14 cellular contexts compared by ENCODE assay signal in the genomic region with DNA sequence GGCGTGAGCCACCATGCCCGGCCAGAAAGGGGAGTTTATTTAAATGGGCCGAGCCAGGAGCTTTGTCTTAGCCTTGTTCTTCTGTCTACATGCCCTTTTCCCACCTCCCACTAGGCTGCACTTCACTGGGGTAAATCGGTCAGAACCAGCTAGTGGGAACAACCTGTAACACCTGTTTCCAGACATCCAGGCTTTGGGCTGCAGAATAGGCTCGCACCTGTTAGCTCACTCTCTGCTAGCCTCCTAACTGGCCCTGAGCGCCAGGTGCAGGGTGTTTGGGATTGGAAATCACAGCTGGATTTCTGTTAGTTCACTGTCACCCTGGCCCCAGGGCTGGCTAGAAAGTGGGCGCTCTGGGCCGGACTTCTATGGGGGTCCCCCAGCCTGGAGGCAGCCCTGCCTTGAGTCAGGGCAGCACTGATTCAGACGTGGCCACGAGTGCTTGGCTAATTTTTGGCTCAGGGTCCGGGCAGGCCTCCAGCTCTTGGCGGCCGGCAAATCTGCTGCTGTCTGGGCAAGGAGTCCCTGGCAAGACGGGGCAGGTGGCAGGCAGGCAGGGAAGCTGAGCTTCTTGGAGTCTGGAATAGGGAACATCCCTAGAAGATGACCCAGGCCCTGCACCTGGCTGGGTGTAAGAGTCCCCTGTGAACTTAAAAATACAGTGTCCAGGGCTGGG. TPM values are rescaled to one million over a fixed set of nuclear protein-coding genes. Genes with fewer than 3 reads are reported as not detected.
DNase-seq lines count a peak whose midpoint lies in the region; ATAC-seq, FAIRE-seq and TF ChIP-seq lines count a peak whose summit lies in the region.
"Had no signal": no experiment of that assay in that cellular context is flagged by ENCODE, and none has a peak within 500 bp of the region (broad histone marks: within the 10 kb centered on the region; RNA-seq: fewer than 3 reads in every experiment).

No MANE protein-coding gene starts in this region.

- no peaks in the 10 kb centered on the region for H3K27me3 Mint-ChIP-seq in activated CD8-positive, alpha-beta T cell treated with anti-CD3 and anti-CD28 coated beads for 36 hours
- H3K27me3 Mint-ChIP-seq: activated CD4-positive, alpha-beta T cell treated with anti-CD3 and anti-CD28 coated beads for 36 hours had no signal

- H3K9me3 ChIP-seq in right lobe of liver (no peaks in the 10 kb centered on the region), tibial nerve (no peaks in the 10 kb centered on the region)
- H3K9me3 ChIP-seq: BLaER1 had no signal

- FAIRE-seq in bronchial epithelial cell (lab: Jason Lieb, UNC): no peak
- FAIRE-seq: GM19239 had no signal

- TF ChIP-seq CTCF in bronchial epithelial cell (IDR thresholded peaks at IDR 0.05; ENCODE audit: insufficient read depth, low read length, severe bottlenecking) (no peak), right lobe of liver (IDR thresholded peaks at IDR 0.05) (no peak), tibial nerve (IDR thresholded peaks at IDR 0.05) (no peak), GM13976 (IDR thresholded peaks at IDR 0.05; ENCODE audit: borderline replicate concordance, control extremely low read depth, extremely low read depth, insufficient read depth, missing control alignments) (no peak)
- TF ChIP-seq CTCF in activated CD8-positive, alpha-beta T cell treated with anti-CD3 and anti-CD28 coated beads for 36 hours (IDR thresholded peaks at IDR 0.05): no peak

- H3K4me1 Mint-ChIP-seq in activated CD8-positive, alpha-beta T cell treated with anti-CD3 and anti-CD28 coated beads for 36 hours (ENCODE audit: low read depth): no peaks in the 10 kb centered on the region
- H3K4me1 Mint-ChIP-seq: activated CD4-positive, alpha-beta T cell treated with anti-CD3 and anti-CD28 coated beads for 36 hours had no signal

- no peak overlapping the region for H3K4me3 ChIP-seq in bronchial epithelial cell (ENCODE audit: low read depth, low read length)
- H3K4me3 ChIP-seq in right lobe of liver: no peak overlapping the region
- no peak overlapping the region for H3K4me3 ChIP-seq in tibial nerve
- H3K4me3 ChIP-seq: BLaER1, hepatocyte had no signal

- 55% methylated on average over 9 of the region's 14 CpGs for WGBS in right lobe of liver (ENCODE audit: insufficient coverage, low coverage, low lambda C conversion rate, missing lambda C conversion rate)
- 85 to 90% methylated on average over 13 to 14 of the region's 14 CpGs for WGBS in tibial nerve, 2 donors

- TF ChIP-seq EP300 in tibial nerve (IDR thresholded peaks at IDR 0.05): no peak

- intact Hi-C loops in right lobe of liver (cut with DNase I): no loop called here
- intact Hi-C loops in activated CD8-positive, alpha-beta T cell treated with anti-CD3 and anti-CD28 coated beads for 36 hours (cut with micrococcal nuclease): no loop called here

- ATAC-seq in right lobe of liver: peak; percentile 72 to 82 (median 78)
- no peak for ATAC-seq in activated CD8-positive, alpha-beta T cell treated with anti-CD3 and anti-CD28 coated beads for 36 hours
- ATAC-seq: activated CD4-positive, alpha-beta T cell treated with anti-CD3 and anti-CD28 coated beads for 36 hours had no signal

- H3K4me3 Mint-ChIP-seq in activated CD8-positive, alpha-beta T cell treated with anti-CD3 and anti-CD28 coated beads for 36 hours: no peak overlapping the region
- H3K4me3 Mint-ChIP-seq: activated CD4-positive, alpha-beta T cell treated with anti-CD3 and anti-CD28 coated beads for 36 hours had no signal

- no peaks in the 10 kb centered on the region for H3K36me3 Mint-ChIP-seq in activated CD8-positive, alpha-beta T cell treated with anti-CD3 and anti-CD28 coated beads for 36 hours (ENCODE audit: low read depth)

- peak; percentile 88 for DNase-seq in COLO668 (lab: John Stamatoyannopoulos, UW; ENCODE audit: unreplicated experiment)
- peak; percentile 51 for DNase-seq in NCI-H2029 treated with DMSO at 0.1 percent for 48 hours (lab: John Stamatoyannopoulos, UW)
- peak; percentile 73 for DNase-seq in bronchial epithelial cell (ENCODE audit: low read depth)
- DNase-seq in right lobe of liver: peak; percentile 71 to 91 (median 87)
- DNase-seq in activated CD8-positive, alpha-beta T cell treated with anti-CD3 and anti-CD28 coated beads for 36 hours: no peak
- no peak for DNase-seq in activated CD8-positive, alpha-beta memory T cell treated with anti-CD3 and anti-CD28 coated beads, Interleukin-2, amount 50 U/mL, for 48 hours
- DNase-seq in tibial nerve (ENCODE audit: low spot score in 2 of 2): no peak
- DNase-seq in GM13976 (ENCODE audit: low spot score): no peak
- DNase-seq: activated CD4-positive, alpha-beta T cell treated with anti-CD3 and anti-CD28 coated beads for 36 hours; activated naive CD4-positive, alpha-beta T cell; NCI-H1694 treated with DMSO at 0.1 percent for 48 hours had no signal

- no peak for TF ChIP-seq POLR2A in right lobe of liver (IDR thresholded peaks at IDR 0.05)
- no peak for TF ChIP-seq POLR2A in tibial nerve (IDR thresholded peaks at IDR 0.05)

- H3K36me3 ChIP-seq in bronchial epithelial cell (ENCODE audit: control insufficient read depth, insufficient read depth, low read length) (peaks cover 4% of the 10 kb centered on the region), right lobe of liver (no peaks in the 10 kb centered on the region), tibial nerve (peaks cover 0 to 9% (median 0%) of the 10 kb centered on the region in 3 donors)

- peaks cover 0 to 23% (median 9%) of the 10 kb centered on the region in 4 donors for H3K4me1 ChIP-seq in right lobe of liver
- peaks cover 0 to 8% (median 0%) of the 10 kb centered on the region in 4 donors for H3K4me1 ChIP-seq in tibial nerve

- no peaks in the 10 kb centered on the region for H3K27me3 ChIP-seq in bronchial epithelial cell (ENCODE audit: control insufficient read depth, insufficient read depth, low read length)
- H3K27me3 ChIP-seq in right lobe of liver: no peaks in the 10 kb centered on the region
- H3K27me3 ChIP-seq in tibial nerve: no peaks in the 10 kb centered on the region
- H3K27me3 ChIP-seq: BLaER1, hepatocyte had no signal

- H3K27ac ChIP-seq in right lobe of liver (peak overlapping the region in 2 of 3 donors; percentile 68 to 88), tibial nerve (no peak overlapping the region)
- H3K27ac ChIP-seq: BLaER1, hepatocyte had no signal

- POLR2A ChIA-PET in activated CD8-positive, alpha-beta T cell treated with anti-CD3 and anti-CD28 coated beads for 36 hours (lab: Charles Lee): interaction anchor here (0.6 kb wide), 1 partner anchor 68 kb away, joined by 4 read pairs; no protein-coding TSS in a partner anchor

- CTCF ChIA-PET in activated CD8-positive, alpha-beta T cell treated with anti-CD3 and anti-CD28 coated beads for 36 hours (lab: Charles Lee): interaction anchor here (0.8 kb wide), 1 partner anchor 85 kb away, joined by 3 read pairs; no protein-coding TSS in a partner anchor

- no peak overlapping the region for H3K27ac Mint-ChIP-seq in activated CD8-positive, alpha-beta T cell treated with anti-CD3 and anti-CD28 coated beads for 36 hours
- H3K27ac Mint-ChIP-seq: activated CD4-positive, alpha-beta T cell treated with anti-CD3 and anti-CD28 coated beads for 36 hours had no signal

- in situ Hi-C loops in GM13976 (cut with MboI; ENCODE audit: low sequenced_read_pairs, unreplicated experiment): no loop called here

- no peaks in the 10 kb centered on the region for H3K9me3 Mint-ChIP-seq in activated CD8-positive, alpha-beta T cell treated with anti-CD3 and anti-CD28 coated beads for 36 hours

RNA-seq across cellular contexts. Expression of gene GTF2IRD1, which starts 48.6 kb away (rescaled TPM):
- total RNA-seq in bronchial epithelial cell (18.2 and 23.7 TPM in 2 replicates), right lobe of liver (1 to 10 TPM; 1.9 to 9.8 (median 6.5) TPM), tibial nerve (10 to 100 TPM; 14.6 to 35.7 (median 17.1) TPM)
- 1 to 10 TPM; 1.2 to 1.4 TPM for total RNA-seq in activated CD8-positive, alpha-beta T cell treated with anti-CD3 and anti-CD28 coated beads for 36 hours

Comparison
In these comparisons a context has a peak if more than half of its experiments do, and no peak if none do; other contexts are left out.
1. DNase-seq: peak in COLO668 (single experiment), NCI-H2029 treated with DMSO at 0.1 percent for 48 hours (single experiment), bronchial epithelial cell (single experiment) and right lobe of liver (3 of 3); none in activated CD8-positive, alpha-beta T cell treated with anti-CD3 and anti-CD28 coated beads for 36 hours (single experiment), activated CD8-positive, alpha-beta memory T cell treated with anti-CD3 and anti-CD28 coated beads, Interleukin-2, amount 50 U/mL, for 48 hours (single experiment), tibial nerve (0 of 2) and GM13976 (single experiment).
2. H3K27ac ChIP-seq: peak in right lobe of liver (2 of 3); none in tibial nerve (0 of 4).